30 cellular contexts compared by ENCODE assay signal in the genomic region with DNA sequence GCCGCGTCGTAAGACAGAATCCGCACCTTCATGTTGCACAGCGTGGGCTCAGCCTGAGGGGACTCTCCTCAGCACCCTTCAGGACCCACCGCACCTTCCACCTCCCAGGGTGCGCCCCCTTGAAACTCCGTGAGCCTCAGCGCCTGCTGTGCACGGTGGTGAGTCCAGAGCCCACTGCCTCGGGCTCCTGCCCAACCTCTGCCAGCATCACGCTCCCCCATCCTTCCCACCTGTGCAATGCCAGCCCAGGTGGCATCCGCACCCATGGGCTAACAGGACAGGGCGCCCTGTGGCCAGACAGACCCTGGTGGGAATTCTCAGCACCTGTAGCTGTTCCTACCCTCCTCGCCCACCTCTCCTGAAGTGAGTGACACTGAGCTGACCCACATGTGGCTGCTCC.
"Had no signal": no experiment of that assay in that cellular context is flagged by ENCODE, and none has a peak within 500 bp of the region (broad histone marks: within the 10 kb centered on the region; RNA-seq: fewer than 3 reads in every experiment).

No MANE protein-coding gene starts in this region.

- H3K4me1 Mint-ChIP-seq: nephron, neural crest cell had no signal

- H3K9me3 ChIP-seq: right lobe of liver, testis, thyroid gland, upper lobe of right lung had no signal

- ATAC-seq: mucosa of descending colon; naive thymus-derived CD8-positive, alpha-beta T cell; upper lobe of right lung had no signal

- H3K27ac Mint-ChIP-seq: immature natural killer cell, nephron, progenitor cell of endocrine pancreas had no signal

- H3K27me3 ChIP-seq: ovary, right atrium auricular region, right lobe of liver, testis, thyroid gland, transverse colon, upper lobe of right lung had no signal

- DNase-seq: heart left ventricle; hypothalamus; immature natural killer cell; left ventricle myocardium inferior; mesendoderm; midbrain; mucosa of descending colon; naive thymus-derived CD8-positive, alpha-beta T cell; occipital lobe; ovary; right lobe of liver; stimulated activated CD4-positive, alpha-beta T cell treated with anti-CD3 and anti-CD28 coated beads, Interleukin-1b, Interleukin-23, amount 100 ng/mL, for 48 hours; stimulated activated CD4-positive, alpha-beta T cell treated with anti-CD3 and anti-CD28 coated beads, Interleukin-2, amount 100 ng/mL, for 48 hours; stimulated activated CD4-positive, alpha-beta T cell treated with anti-CD3 and anti-CD28 coated beads, Interleukin-4, amount 100 ng/mL, for 4 hours; stimulated activated CD8-positive, alpha-beta memory T cell treated with anti-CD3 and anti-CD28 coated beads, Interleukin-4, amount 100 ng/mL, for 48 hours; stimulated activated naive CD4-positive, alpha-beta T cell; stomach; testis; thyroid gland; transverse colon; upper lobe of right lung had no signal

- H3K27me3 Mint-ChIP-seq: naive thymus-derived CD8-positive, alpha-beta T cell; progenitor cell of endocrine pancreas had no signal

- FAIRE-seq: islet of Langerhans, urothelium cell line had no signal

- H3K36me3 ChIP-seq: neutrophil, ovary, right lobe of liver had no signal

- H3K4me3 ChIP-seq: heart left ventricle, left ventricle myocardium inferior, lung, mucosa of descending colon, ovary, right atrium auricular region, right lobe of liver, smooth muscle cell, stomach, testis, thyroid gland, transverse colon, upper lobe of right lung had no signal

- H3K27ac ChIP-seq: heart left ventricle, left ventricle myocardium inferior, neutrophil, ovary, right atrium auricular region, right lobe of liver, stomach, testis, thyroid gland, transverse colon, upper lobe of right lung had no signal

- H3K4me2 ChIP-seq: smooth muscle cell had no signal

- H3K4me3 Mint-ChIP-seq: immature natural killer cell; naive thymus-derived CD8-positive, alpha-beta T cell; nephron; neural crest cell had no signal

- H3K4me1 ChIP-seq: right lobe of liver, testis had no signal
